8 cellular contexts compared by ENCODE assay signal in the genomic region with DNA sequence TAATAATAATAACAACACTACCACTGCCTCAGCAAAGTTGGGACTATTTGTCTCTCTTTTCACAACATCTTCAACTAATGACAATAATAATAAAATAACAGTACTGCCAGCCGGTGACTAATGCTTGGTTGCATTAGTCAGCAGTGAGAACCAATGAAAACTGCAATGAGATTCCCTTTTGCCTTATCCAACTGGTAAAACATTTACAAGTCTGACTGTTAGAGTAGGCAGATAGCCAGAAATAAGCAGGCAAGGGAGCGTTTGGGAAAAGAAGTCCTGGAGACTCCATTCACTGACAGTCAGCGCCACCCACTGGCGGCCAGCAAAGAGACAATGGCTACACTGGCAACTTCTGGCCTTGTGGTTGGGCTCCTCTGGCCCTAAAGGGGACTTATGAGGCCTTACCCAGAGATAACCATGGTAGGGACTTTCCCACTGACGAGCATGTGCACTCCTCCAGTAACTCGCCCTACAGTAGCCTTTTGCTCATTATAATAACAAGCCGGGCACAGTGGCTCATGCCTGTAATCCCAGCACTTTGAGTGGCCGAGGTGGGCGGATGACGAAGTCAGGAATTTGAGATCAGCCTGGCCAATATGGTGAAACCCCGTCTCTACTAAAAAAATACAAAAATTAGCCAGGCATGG. TPM values are rescaled to one million over a fixed set of nuclear protein-coding genes. Genes with fewer than 3 reads are reported as not detected.
DNase-seq lines count a peak whose midpoint lies in the region; ATAC-seq and TF ChIP-seq lines count a peak whose summit lies in the region.

No MANE protein-coding gene starts in this region.

- TF ChIP-seq POLR2A in gastroesophageal sphincter (IDR thresholded peaks at IDR 0.05) (no peak), ovary (IDR thresholded peaks at IDR 0.05) (no peak)

- DNase-seq in COLO829 (ENCODE audit: low spot score) (peak; percentile 89), GM20000 (ENCODE audit: low spot score) (peak; percentile 67), NCI-H2081 treated with DMSO at 0.1 percent for 48 hours (lab: John Stamatoyannopoulos, UW) (peak; percentile 15), ovary (peak; percentile 27 to 66 (median 48)), activated gamma-delta T cell (lab: John Stamatoyannopoulos, UW) (no peak)

- intact Hi-C loops in ovary (cut with DNase I) = loop anchor here in 2 of 4 donors (5.0 kb wide), 3 partner anchors 78 to 353 kb away; a partner anchor contains a TSS

- peaks cover 19% of the 10 kb centered on the region for H3K27me3 ChIP-seq in gastroesophageal sphincter
- no peaks in the 10 kb centered on the region for H3K27me3 ChIP-seq in ovary

- TF ChIP-seq EP300 in gastroesophageal sphincter (IDR thresholded peaks at IDR 0.05) (no peak), ovary (IDR thresholded peaks at IDR 0.05) (no peak)

- peaks cover 3 to 31% (median 17%) of the 10 kb centered on the region in 3 donors for H3K4me1 ChIP-seq in gastroesophageal sphincter
- H3K4me1 ChIP-seq in ovary (ENCODE audit: insufficient read depth) = peaks cover 8% of the 10 kb centered on the region

- ATAC-seq in gastroesophageal sphincter (peak; percentile 20), HG02973 (IDR thresholded peaks at IDR 0.05; ENCODE audit: unreplicated experiment) (no peak)

- no peaks in the 10 kb centered on the region for H3K36me3 ChIP-seq in gastroesophageal sphincter
- no peaks in the 10 kb centered on the region for H3K36me3 ChIP-seq in ovary

- H3K4me3 ChIP-seq in gastroesophageal sphincter (no peak overlapping the region), ovary (no peak overlapping the region)

- H3K27ac ChIP-seq in VCaP (peak overlapping the region; percentile 58), gastroesophageal sphincter (no peak overlapping the region), ovary (no peak overlapping the region)

- WGBS in gastroesophageal sphincter (ENCODE audit: low coverage in 1 of 2), 2 donors = 13 to 37% methylated on average over 2 to 4 of the region's 11 CpGs
- 18 to 21% (median 20%) methylated on average over 11 of the region's 11 CpGs for WGBS in ovary, 3 donors

- TF ChIP-seq CTCF in GM20000 (IDR thresholded peaks at IDR 0.05; ENCODE audit: extremely low read depth, missing control alignments) (peak; percentile 65), VCaP (conservative IDR thresholded peaks at IDR 0.05) (peak; percentile 97), gastroesophageal sphincter (IDR thresholded peaks at IDR 0.05) (peak in 3 of 4 experiments; percentile 24 to 56 (median 29)), ovary (IDR thresholded peaks at IDR 0.05) (peak in 1 of 3 donors; percentile 11)

- H3K9me3 ChIP-seq in gastroesophageal sphincter (no peaks in the 10 kb centered on the region), ovary (no peaks in the 10 kb centered on the region)

RNA-seq across cellular contexts. Expression of a gene that starts 3.4 kb away (rescaled TPM):
- total RNA-seq in gastroesophageal sphincter = 10 to 100 TPM; 48.8 to 64.1 (median 53.5) TPM
- 10 to 100 TPM; 23.4 to 79.6 (median 63.2) TPM for total RNA-seq in ovary
- 100 to 1,000 TPM in 1 of 2 donors, 10 to 100 TPM in 1; 45.6 to 105 TPM for polyA plus RNA-seq in ovary

RNA-seq across cellular contexts. Expression of a gene that starts 21.2 kb away (rescaled TPM):
- total RNA-seq in gastroesophageal sphincter (10 to 100 TPM in 1 of 4 donors, 1 to 10 TPM in 3; 5.9 to 11.1 (median 8.3) TPM), ovary (1 to 10 TPM in 6 of 7 donors, under 1 TPM in 1; 0.88 to 3.8 (median 1.7) TPM)
- polyA plus RNA-seq in ovary = 1 to 10 TPM in 1 of 2 donors, under 1 TPM in 1; 0.98 to 1.4 TPM
